In genomic region chr10:68106656-68107055, GRCh38 we compare ENCODE assay signal across 15 cellular contexts. TPM values are rescaled to one million over a fixed set of nuclear protein-coding genes. Genes with fewer than 3 reads are reported as not detected.
DNase-seq lines count a peak whose midpoint lies in the region; ATAC-seq, FAIRE-seq and TF ChIP-seq lines count a peak whose summit lies in the region.
"Had no signal": no experiment of that assay in that cellular context is flagged by ENCODE, and none has a peak within 500 bp of the region (broad histone marks: within the 10 kb centered on the region; RNA-seq: fewer than 3 reads in every experiment).

No MANE protein-coding gene starts in this region.

- H3K36me3 ChIP-seq in WERI-Rb-1, result no peaks in the 10 kb centered on the region
- H3K36me3 ChIP-seq in neuronal stem cell (replicated peaks in 1 of 2; ENCODE audit: control insufficient read depth in 2 of 2, insufficient read depth in 2 of 2, low read length in 2 of 2), result no peaks in the 10 kb centered on the region
- H3K36me3 ChIP-seq: Peyer's patch had no signal

- H3K4me3 ChIP-seq in A549, result no peak overlapping the region
- no peak overlapping the region for H3K4me3 ChIP-seq in WERI-Rb-1 (ENCODE audit: low read depth, low read length)
- H3K4me3 ChIP-seq in neuronal stem cell (ENCODE audit: low read length in 2 of 2), result no peak overlapping the region
- H3K4me3 ChIP-seq: Peyer's patch had no signal

- H3K4me2 ChIP-seq in A549 (peak overlapping the region; percentile 73), neuronal stem cell (ENCODE audit: insufficient read depth, low read length, poor library complexity, severe bottlenecking) (no peak overlapping the region)

- H3K27me3 ChIP-seq in WERI-Rb-1 (ENCODE audit: insufficient read depth, low read depth, severe bottlenecking) (no peaks in the 10 kb centered on the region), neuronal stem cell (ENCODE audit: control insufficient read depth in 3 of 3, insufficient read depth in 3 of 3, low read depth in 1 of 3, low read length in 3 of 3) (no peaks in the 10 kb centered on the region)
- H3K27me3 ChIP-seq: Peyer's patch had no signal

- 49% methylated on average over 3 of the region's 3 CpGs for WGBS in A549 (ENCODE audit: missing lambda C conversion rate)
- no CpG with 5 or more reads among the region's 3 CpGs for WGBS in neuronal stem cell (ENCODE audit: extremely low coverage in 2 of 2, insufficient read length in 2 of 2, insufficient replicate concordance in 1 of 2), 2 donors

- POLR2A ChIA-PET in A549 (lab: Yijun Ruan, JAX), result interaction anchor here (1.2 kb wide), 1 partner anchor 222 kb away, joined by 3 read pairs; no protein-coding TSS in a partner anchor
- POLR2A ChIA-PET in activated CD4-positive, alpha-beta memory T cell treated with anti-CD3 and anti-CD28 coated beads, Interleukin-2, amount 10 ng/mL, durations not matched to agents 7 days and 5 days (lab: Charles Lee), result no interaction called here

- CTCF ChIA-PET in A549 (lab: Yijun Ruan, JAX), result interaction anchor here (0.6 to 2.5 kb wide), 4 partner anchors 24 to 251 kb away, joined by 3 to 10 read pairs (median 3); no protein-coding TSS in a partner anchor
- CTCF ChIA-PET in activated CD4-positive, alpha-beta memory T cell treated with anti-CD3 and anti-CD28 coated beads, Interleukin-2, amount 10 ng/mL, durations not matched to agents 7 days and 5 days (lab: Charles Lee), result no interaction called here

- no peak overlapping the region for H3K27ac Mint-ChIP-seq in activated CD4-positive, alpha-beta memory T cell treated with anti-CD3 and anti-CD28 coated beads, Interleukin-2, amount 10 ng/mL, durations not matched to agents 7 days and 5 days
- H3K27ac Mint-ChIP-seq: activated naive CD4-positive, alpha-beta T cell treated with anti-CD3 and anti-CD28 coated beads for 36 hours; natural killer cell treated with Interleukin-12 subunit alpha and Interleukin-12 subunit beta and Interleukin-15 and Interleukin-18, amount 100 ng/mL, for 72 hours; WTC11 had no signal

- H3K4ac ChIP-seq in neuronal stem cell (ENCODE audit: low read length), result no peak overlapping the region

- H3K27me3 Mint-ChIP-seq in activated CD4-positive, alpha-beta memory T cell treated with anti-CD3 and anti-CD28 coated beads, Interleukin-2, amount 10 ng/mL, durations not matched to agents 7 days and 5 days, result no peaks in the 10 kb centered on the region

- H3K18ac ChIP-seq in neuronal stem cell (ENCODE audit: low read length), result no peak overlapping the region

- no peaks in the 10 kb centered on the region for H3K4me1 Mint-ChIP-seq in activated CD4-positive, alpha-beta memory T cell treated with anti-CD3 and anti-CD28 coated beads, Interleukin-2, amount 10 ng/mL, durations not matched to agents 7 days and 5 days

- no peak overlapping the region for H3K23ac ChIP-seq in neuronal stem cell (ENCODE audit: low read depth, low read length, poor library complexity)

- H2BK12ac ChIP-seq in neuronal stem cell (ENCODE audit: low read length), result no peak overlapping the region

- DNase-seq in A549 (ENCODE audit: low read depth in 1 of 2, low spot score in 1 of 2) (no peak), HK-2 (ENCODE audit: unreplicated experiment) (peak; percentile 25), amniotic epithelial cell (ENCODE audit: low read depth) (peak; percentile 92), foreskin melanocyte (peak; percentile 77), WERI-Rb-1 (no peak), neuronal stem cell (ENCODE audit: low spot score) (no peak)
- no peak for DNase-seq in activated CD4-positive, alpha-beta memory T cell treated with anti-CD3 and anti-CD28 coated beads, Interleukin-2, amount 10 ng/mL, durations not matched to agents 7 days and 5 days
- DNase-seq in activated CD4-positive, alpha-beta T cell treated with anti-CD3 and anti-CD28 coated beads, Interleukin-2, amount 50 U/mL, for 4 hours, result no peak
- DNase-seq: activated naive CD4-positive, alpha-beta T cell treated with anti-CD3 and anti-CD28 coated beads for 36 hours; Karpas-422; NCI-H2171; Peyer's patch; stimulated activated naive CD4-positive, alpha-beta T cell had no signal

- no peak for TF ChIP-seq EP300 in A549 (IDR thresholded peaks at IDR 0.05)

- peak; percentile 46 for FAIRE-seq in A549 (lab: Jason Lieb, UNC)

- no peak for TF ChIP-seq POLR2A in A549 (IDR thresholded peaks at IDR 0.05; ENCODE audit: low read length)

- H2AFZ ChIP-seq in neuronal stem cell (ENCODE audit: low read length), result no peak overlapping the region

- H3K27ac ChIP-seq in A549, result peak overlapping the region; percentile 62 to 73
- no peak overlapping the region for H3K27ac ChIP-seq in WERI-Rb-1
- H3K27ac ChIP-seq in neuronal stem cell (replicated peaks; ENCODE audit: low read length), result no peak overlapping the region
- H3K27ac ChIP-seq: Peyer's patch had no signal

- no peak overlapping the region for H3K9ac ChIP-seq in neuronal stem cell (ENCODE audit: low read depth, low read length, poor library complexity)

- H3K36me3 Mint-ChIP-seq in activated CD4-positive, alpha-beta memory T cell treated with anti-CD3 and anti-CD28 coated beads, Interleukin-2, amount 10 ng/mL, durations not matched to agents 7 days and 5 days (ENCODE audit: low read depth), result no peaks in the 10 kb centered on the region
- H3K36me3 Mint-ChIP-seq: natural killer cell treated with Interleukin-12 subunit alpha and Interleukin-12 subunit beta and Interleukin-15 and Interleukin-18, amount 100 ng/mL, for 72 hours; WTC11 had no signal

- no peak overlapping the region for H2BK15ac ChIP-seq in neuronal stem cell (ENCODE audit: low read length)

- H3K9me3 Mint-ChIP-seq in activated CD4-positive, alpha-beta memory T cell treated with anti-CD3 and anti-CD28 coated beads, Interleukin-2, amount 10 ng/mL, durations not matched to agents 7 days and 5 days, result no peaks in the 10 kb centered on the region
- H3K9me3 Mint-ChIP-seq: activated naive CD4-positive, alpha-beta T cell treated with anti-CD3 and anti-CD28 coated beads for 36 hours; natural killer cell treated with Interleukin-12 subunit alpha and Interleukin-12 subunit beta and Interleukin-15 and Interleukin-18, amount 100 ng/mL, for 72 hours; WTC11 had no signal

- H2BK5ac ChIP-seq in neuronal stem cell (ENCODE audit: low read length), result no peak overlapping the region

- H2BK120ac ChIP-seq in neuronal stem cell (ENCODE audit: low read depth, low read length), result no peak overlapping the region

- H4K8ac ChIP-seq in neuronal stem cell (ENCODE audit: low read depth, low read length), result no peak overlapping the region

- H3K4me1 ChIP-seq in A549, result peaks cover 61% of the 10 kb centered on the region
- H3K4me1 ChIP-seq in neuronal stem cell (ENCODE audit: control insufficient read depth in 2 of 2, insufficient read depth in 1 of 2, low read depth in 1 of 2, low read length in 2 of 2), result no peaks in the 10 kb centered on the region
- H3K4me1 ChIP-seq: Peyer's patch had no signal

- peak in 1 of 2 experiments; percentile 41; a peak in 3 of 6 replicates for ATAC-seq in A549
- ATAC-seq: natural killer cell treated with Interleukin-12 subunit alpha and Interleukin-12 subunit beta and Interleukin-15 and Interleukin-18, amount 100 ng/mL, for 72 hours; WTC11 had no signal

- no peak overlapping the region for H3K4me3 Mint-ChIP-seq in activated CD4-positive, alpha-beta memory T cell treated with anti-CD3 and anti-CD28 coated beads, Interleukin-2, amount 10 ng/mL, durations not matched to agents 7 days and 5 days
- H3K4me3 Mint-ChIP-seq: activated naive CD4-positive, alpha-beta T cell treated with anti-CD3 and anti-CD28 coated beads for 36 hours; natural killer cell treated with Interleukin-12 subunit alpha and Interleukin-12 subunit beta and Interleukin-15 and Interleukin-18, amount 100 ng/mL, for 72 hours; WTC11 had no signal

- TF ChIP-seq CTCF in A549 (IDR thresholded peaks at IDR 0.05), result no peak
- TF ChIP-seq CTCF in WERI-Rb-1 (IDR thresholded peaks at IDR 0.05; ENCODE audit: low read depth, low read length), result no peak

- H4K91ac ChIP-seq in neuronal stem cell (ENCODE audit: low read depth, low read length, poor library complexity), result no peak overlapping the region

- no peaks in the 10 kb centered on the region for H3K79me1 ChIP-seq in neuronal stem cell (ENCODE audit: low read depth, low read length)

- no peak overlapping the region for H3K14ac ChIP-seq in neuronal stem cell (ENCODE audit: low read length)

- no peak for TF ChIP-seq RAD21 in A549 (conservative IDR thresholded peaks at IDR 0.05 in 1 of 2, IDR thresholded peaks at IDR 0.05 in 1 of 2)

- H2AK5ac ChIP-seq in neuronal stem cell (ENCODE audit: low read depth, low read length), result no peak overlapping the region

- H3K9me3 ChIP-seq in A549 (no peaks in the 10 kb centered on the region), WERI-Rb-1 (ENCODE audit: severe bottlenecking) (no peaks in the 10 kb centered on the region), neuronal stem cell (replicated peaks in 1 of 2; ENCODE audit: control insufficient read depth in 2 of 2, insufficient read depth in 1 of 2, low read depth in 1 of 2, low read length in 2 of 2) (no peaks in the 10 kb centered on the region)
- H3K9me3 ChIP-seq: Peyer's patch had no signal

TF ChIP-seq in A549, 52 proteins besides CTCF, POLR2A, EP300 and RAD21 (continues in another document):
- peak; percentile 49 for TF ChIP-seq MAX (IDR thresholded peaks at IDR 0.05)
- 0 out of 4 replicates have a peak, but pooled peaks of 1 of the 2 experiments have one; percentile 4 for TF ChIP-seq CEBPB (IDR thresholded peaks at IDR 0.05)
- TF ChIP-seq RNF2 (IDR thresholded peaks at IDR 0.05; ENCODE audit: borderline replicate concordance, low read depth), result no peak

RNA-seq across cellular contexts. Expression of gene MYPN, which starts 2.6 kb away (rescaled TPM):
- polyA plus RNA-seq in A549 (2011; rRNA removed) (2.1 and 2.3 TPM in 2 replicates), A549 (2017; fragmentation: RNase III; extraction: RNeasy Plus Mini Kit Qiagen cat#74134 plus additional on column Dnase treatment) (1.5 to 1.8 TPM (median 1.5 TPM) in 3 replicates)
- polyA plus RNA-seq in A549 (2012; cell fraction: cytosol; rRNA removed), result 0.67 and 0.95 TPM in 2 replicates
- polyA plus RNA-seq in A549 (2012; cell fraction: nucleus; rRNA removed), result 1.1 and 1.9 TPM in 2 replicates
- 2.3 and 2.6 TPM in 2 replicates for polyA minus RNA-seq in A549 (2011; rRNA and poly(A)+ RNA removed)
- total RNA-seq in activated CD4-positive, alpha-beta memory T cell treated with anti-CD3 and anti-CD28 coated beads, Interleukin-2, amount 10 ng/mL, durations not matched to agents 7 days and 5 days, result not detected
- polyA plus RNA-seq in neuronal stem cell (2013, experiment 1 of 2), result 0.01 TPM
- 0.01 TPM for polyA plus RNA-seq in neuronal stem cell (2013, experiment 2 of 2)
- total RNA-seq: activated naive CD4-positive, alpha-beta T cell treated with anti-CD3 and anti-CD28 coated beads for 36 hours; WTC11 had no signal

RNA-seq across cellular contexts. Expression of gene HERC4, which starts 31.6 kb away (rescaled TPM):
- polyA plus RNA-seq in A549 (2011; rRNA removed), result 40.5 and 51.3 TPM in 2 replicates
- 13.8 and 16.0 TPM in 2 replicates for polyA plus RNA-seq in A549 (2012; cell fraction: cytosol; rRNA removed)
- polyA plus RNA-seq in A549 (2012; cell fraction: nucleus; rRNA removed), result 18.3 and 43.5 TPM in 2 replicates
- 42.2 to 53.7 TPM (median 43.2 TPM) in 3 replicates for polyA plus RNA-seq in A549 (2017; fragmentation: RNase III; extraction: RNeasy Plus Mini Kit Qiagen cat#74134 plus additional on column Dnase treatment)
- polyA minus RNA-seq in A549 (2011; rRNA and poly(A)+ RNA removed), result 25.5 and 29.6 TPM in 2 replicates
- 10 to 100 TPM; 64.2 to 65.2 TPM for total RNA-seq in activated CD4-positive, alpha-beta memory T cell treated with anti-CD3 and anti-CD28 coated beads, Interleukin-2, amount 10 ng/mL, durations not matched to agents 7 days and 5 days
- polyA plus RNA-seq in neuronal stem cell (2013, experiment 1 of 2), result 17.4 TPM
- polyA plus RNA-seq in neuronal stem cell (2013, experiment 2 of 2), result 18.2 TPM

Comparison
In these comparisons a context has a peak if more than half of its experiments do, and no peak if none do; other contexts are left out.
1. DNase-seq: peak in HK-2 (single experiment), amniotic epithelial cell (single experiment) and foreskin melanocyte (single experiment); none in A549 (0 of 2), activated CD4-positive, alpha-beta memory T cell treated with anti-CD3 and anti-CD28 coated beads, Interleukin-2, amount 10 ng/mL, durations not matched to agents 7 days and 5 days (single experiment), WERI-Rb-1 (single experiment), activated CD4-positive, alpha-beta T cell treated with anti-CD3 and anti-CD28 coated beads, Interleukin-2, amount 50 U/mL, for 4 hours (0 of 2) and neuronal stem cell (single experiment).
2. H3K27ac ChIP-seq: peak in A549 (2 of 2); none in WERI-Rb-1 (single experiment) and neuronal stem cell (single experiment).